In genomic region chr2:149899390-149899789, GRCh38 we compare ENCODE assay signal across 18 cellular contexts.
DNase-seq lines count a peak whose midpoint lies in the region; ATAC-seq and TF ChIP-seq lines count a peak whose summit lies in the region.
"Had no signal": no experiment of that assay in that cellular context is flagged by ENCODE, and none has a peak within 500 bp of the region (broad histone marks: within the 10 kb centered on the region; RNA-seq: fewer than 3 reads in every experiment).

No MANE protein-coding gene starts in this region.

- no peak overlapping the region for H3K23ac ChIP-seq in mesendoderm (ENCODE audit: low read length)

- no peak overlapping the region for H3K4me2 ChIP-seq in mesendoderm (ENCODE audit: low read length)
- H3K4me2 ChIP-seq: BLaER1 treated with 17β-estradiol and CSF1 and Interleukin-3, amounts not matched to agents 10 nM and 100 nM had no signal

- TF ChIP-seq CTCF in WERI-Rb-1 (IDR thresholded peaks at IDR 0.05; ENCODE audit: low read depth, low read length), result no peak

- no peak overlapping the region for H4K8ac ChIP-seq in mesendoderm (ENCODE audit: low read depth, low read length)

- no peak overlapping the region for H2BK5ac ChIP-seq in mesendoderm (ENCODE audit: low read length)

- H3K4me1 ChIP-seq in HUES48 (ENCODE audit: control insufficient read depth, insufficient read depth, low read length) (peaks cover 19% of the 10 kb centered on the region), mesendoderm (ENCODE audit: control insufficient read depth, low read depth, low read length) (peaks cover 2% of the 10 kb centered on the region)

- H3K9me3 ChIP-seq in HUES48 (ENCODE audit: control insufficient read depth, insufficient read depth, low read length), result no peaks in the 10 kb centered on the region
- no peaks in the 10 kb centered on the region for H3K9me3 ChIP-seq in WERI-Rb-1 (ENCODE audit: severe bottlenecking)

- H3K27ac ChIP-seq in HUES48 (ENCODE audit: low read depth, low read length) (peak overlapping the region; percentile 20), WERI-Rb-1 (no peak overlapping the region), mesendoderm (ENCODE audit: low read depth, low read length) (no peak overlapping the region)
- H3K27ac ChIP-seq: BLaER1 treated with 17β-estradiol and CSF1 and Interleukin-3, amounts not matched to agents 10 nM and 100 nM; GM23248; HL-60 had no signal

- H3K27me3 ChIP-seq in HUES48 (ENCODE audit: control insufficient read depth, insufficient read depth, low read length) (no peaks in the 10 kb centered on the region), WERI-Rb-1 (ENCODE audit: insufficient read depth, low read depth, severe bottlenecking) (peaks cover 2% of the 10 kb centered on the region), mesendoderm (ENCODE audit: insufficient read depth, low read length, poor library complexity) (no peaks in the 10 kb centered on the region)

- H3K79me2 ChIP-seq in mesendoderm (ENCODE audit: control insufficient read depth, insufficient read depth, low read length), result no peaks in the 10 kb centered on the region

- H3K4me3 ChIP-seq in HUES48 (ENCODE audit: low read depth, low read length) (no peak overlapping the region), WERI-Rb-1 (ENCODE audit: low read depth, low read length) (no peak overlapping the region), mesendoderm (ENCODE audit: low read length) (no peak overlapping the region)
- H3K4me3 ChIP-seq: BLaER1 treated with 17β-estradiol and CSF1 and Interleukin-3, amounts not matched to agents 10 nM and 100 nM; GM23248; K562 had no signal

- no peak overlapping the region for H2BK15ac ChIP-seq in mesendoderm (replicated peaks; ENCODE audit: low read depth)

- no peak overlapping the region for H3K56ac ChIP-seq in mesendoderm (ENCODE audit: low read length)

- no peak overlapping the region for H3K4ac ChIP-seq in mesendoderm (ENCODE audit: low read depth, low read length)

- no peaks in the 10 kb centered on the region for H3K79me1 ChIP-seq in mesendoderm (ENCODE audit: low read length)

- no peak overlapping the region for H4K5ac ChIP-seq in mesendoderm (ENCODE audit: low read length)

- ATAC-seq in HG02571 (IDR thresholded peaks at IDR 0.05; ENCODE audit: unreplicated experiment), result no peak
- ATAC-seq: K562 had no signal

- WGBS in mesendoderm (ENCODE audit: extremely low coverage, insufficient coverage, low lambda C conversion rate), result no CpG with 5 or more reads among the region's 2 CpGs

- H3K9ac ChIP-seq in HUES48 (ENCODE audit: low read depth, low read length) (no peak overlapping the region), mesendoderm (ENCODE audit: low read length) (no peak overlapping the region)
- H3K9ac ChIP-seq: BLaER1 treated with 17β-estradiol and CSF1 and Interleukin-3, amounts not matched to agents 10 nM and 100 nM; GM23248 had no signal

- no peak overlapping the region for H3K18ac ChIP-seq in mesendoderm (ENCODE audit: low read length)

- DNase-seq in D341Med (ENCODE audit: low spot score) (peak; percentile 65), WERI-Rb-1 (peak; percentile 36), mesendoderm (peak; percentile 58), DMS153 treated with DMSO at 0.1 percent for 48 hours (lab: John Stamatoyannopoulos, UW; ENCODE audit: unreplicated experiment) (no peak)
- DNase-seq in activated T-cell treated with anti-CD3 and anti-CD28 coated beads, Interleukin-2, amount 50 U/mL, for 48 hours, result no peak
- DNase-seq: 8988T; ACHN; CD4-positive, CD25-positive, alpha-beta regulatory T cell; DND-41; GDM1; GM23248; HCEC 1CT; HFFc6 had no signal

- H2AK5ac ChIP-seq in mesendoderm (ENCODE audit: low read length), result no peak overlapping the region

- H3K36me3 ChIP-seq in HUES48 (ENCODE audit: control insufficient read depth, insufficient read depth, low read length) (no peaks in the 10 kb centered on the region), WERI-Rb-1 (no peaks in the 10 kb centered on the region), mesendoderm (ENCODE audit: control insufficient read depth, insufficient read depth, low read length) (no peaks in the 10 kb centered on the region)
- H3K36me3 ChIP-seq: BLaER1 treated with 17β-estradiol and CSF1 and Interleukin-3, amounts not matched to agents 10 nM and 100 nM had no signal

- H2BK120ac ChIP-seq in mesendoderm (ENCODE audit: low read depth, low read length), result no peak overlapping the region

Comparison
In these comparisons a context has a peak if more than half of its experiments do, and no peak if none do; other contexts are left out.
1. DNase-seq: peak in D341Med (single experiment), WERI-Rb-1 (single experiment) and mesendoderm (single experiment); none in DMS153 treated with DMSO at 0.1 percent for 48 hours (single experiment) and activated T-cell treated with anti-CD3 and anti-CD28 coated beads, Interleukin-2, amount 50 U/mL, for 48 hours (0 of 2).